Comparison of ENCODE assay signal across 9 cellular contexts in genomic region chr7:125061776-125062397, GRCh38.
DNase-seq lines count a peak whose midpoint lies in the region; ATAC-seq, FAIRE-seq and TF ChIP-seq lines count a peak whose summit lies in the region.
"Had no signal": no experiment of that assay in that cellular context is flagged by ENCODE, and none has a peak within 500 bp of the region (broad histone marks: within the 10 kb centered on the region; RNA-seq: fewer than 3 reads in every experiment).

No MANE protein-coding gene starts in this region.

- no peak overlapping the region for H2AFZ ChIP-seq in IMR-90 (replicated peaks; ENCODE audit: low read length, poor library complexity)

- H2AK5ac ChIP-seq in IMR-90 (ENCODE audit: low read depth, low read length) = no peak overlapping the region

- no peak overlapping the region for H3K27ac ChIP-seq in IMR-90 (ENCODE audit: insufficient read depth, low read length)
- H3K27ac ChIP-seq in caudate nucleus (ENCODE audit: low read depth, low read length) = peak overlapping the region; percentile 31
- H3K27ac ChIP-seq in kidney (ENCODE audit: low read depth in 2 of 2, low read length in 2 of 2) = no peak overlapping the region

- no peak overlapping the region for H2AK9ac ChIP-seq in IMR-90 (replicated peaks; ENCODE audit: low read depth, low read length, poor library complexity)

- POLR2A ChIA-PET in IMR-90 (lab: Charles Lee; ENCODE audit: unreplicated experiment) = no interaction called here

- H3K4me1 ChIP-seq in IMR-90 (ENCODE audit: control insufficient read depth, insufficient read depth, low read length) = peaks cover 5% of the 10 kb centered on the region; the same call in 1 of the 2 replicates
- no peaks in the 10 kb centered on the region for H3K4me1 ChIP-seq in kidney (ENCODE audit: control insufficient read depth in 1 of 2, insufficient read depth in 1 of 2, low read depth in 1 of 2, low read length in 2 of 2)

- no peak overlapping the region for H4K8ac ChIP-seq in IMR-90 (ENCODE audit: low read depth in 2 of 2, low read length in 2 of 2)

- DNase-seq in GM10266 (ENCODE audit: extremely low spot score) (peak; percentile 4), IMR-90 (peak; percentile 41), caudate nucleus (lab: John Stamatoyannopoulos, UW) (peak in 10 of 61 donors; percentile 2 to 73 (median 8)), stromal cell of bone marrow (ENCODE audit: low read depth) (peak; percentile 56), kidney (no peak), posterior cingulate gyrus (no peak)
- no peak for DNase-seq in stimulated activated CD4-positive, alpha-beta T cell treated with anti-CD3 and anti-CD28 coated beads, Interleukin-2, amount 100 ng/mL, for 24 hours

- intact Hi-C loops in IMR-90 (cut with micrococcal nuclease) (loop anchor here (1.0 to 5.0 kb wide), 2 partner anchors 133 to 610 kb away; partner anchors contain the start of gene POT1), kidney (cut with DNase I) (no loop called here), posterior cingulate gyrus (cut with DNase I) (loop anchor here (2.0 to 10.0 kb wide), 2 partner anchors 253 to 609 kb away; no protein-coding TSS in a partner anchor)

- H3K14ac ChIP-seq in IMR-90 (replicated peaks; ENCODE audit: low read depth, low read length) = no peak overlapping the region

- CTCF ChIA-PET in IMR-90 (lab: Yijun Ruan, JAX) = no interaction called here

- no peak overlapping the region for H4K5ac ChIP-seq in IMR-90 (ENCODE audit: low read depth, low read length)

- H3K18ac ChIP-seq in IMR-90 (ENCODE audit: low read depth, low read length) = no peak overlapping the region

- H2BK120ac ChIP-seq in IMR-90 (ENCODE audit: low read depth, low read length) = no peak overlapping the region; the same call in 1 of the 2 replicates

- ATAC-seq in GM21723 (IDR thresholded peaks at IDR 0.05; ENCODE audit: unreplicated experiment) (peak; percentile 84), IMR-90 (ENCODE audit: low read depth) (peak; percentile 29; the same call in 1 of the 2 replicates)

- no peak for TF ChIP-seq RAD21 in IMR-90 (IDR thresholded peaks at IDR 0.05; ENCODE audit: low read length)

- no peak overlapping the region for H3K23ac ChIP-seq in IMR-90 (ENCODE audit: low read depth, low read length)

- H3K27me3 ChIP-seq in IMR-90 (ENCODE audit: control insufficient read depth, insufficient read depth, low read length) = no peaks in the 10 kb centered on the region

- in situ Hi-C loops in IMR-90 (cut with MboI; ENCODE audit: low sequenced_read_pairs) = no loop called here

- H3K4me2 ChIP-seq in IMR-90 (ENCODE audit: low read depth, low read length) = 0 out of 2 replicates have a peak overlapping the region, but pooled peaks have one; percentile 15

- H3K79me1 ChIP-seq in IMR-90 (ENCODE audit: low read depth in 1 of 2, low read length in 2 of 2) = no peaks in the 10 kb centered on the region

- 0 out of 2 replicates have a peak overlapping the region, but pooled peaks have one; percentile 8 for H3K56ac ChIP-seq in IMR-90 (ENCODE audit: extremely low read depth, insufficient read depth, low read length)

- TF ChIP-seq POLR2A in IMR-90 (IDR thresholded peaks at IDR 0.05; ENCODE audit: low read depth, low read length) = no peak

- H3K9me3 ChIP-seq in IMR-90 (ENCODE audit: control insufficient read depth, insufficient read depth, low read length) (no peaks in the 10 kb centered on the region), kidney (ENCODE audit: control insufficient read depth in 1 of 2, low read length in 2 of 2) (no peaks in the 10 kb centered on the region)

- H2BK20ac ChIP-seq in IMR-90 (ENCODE audit: low read depth, low read length) = 0 out of 2 replicates have a peak overlapping the region, but pooled peaks have one; percentile 34

- H3K4me3 ChIP-seq in IMR-90 (ENCODE audit: insufficient read depth, low read depth, low read length) = no peak overlapping the region
- H3K4me3 ChIP-seq in kidney (ENCODE audit: low read length in 2 of 2) = no peak overlapping the region

- dilution Hi-C loops in IMR-90 (cut with HindIII; ENCODE audit: low sequenced_read_pairs, unreplicated experiment) = no loop called here

- no peak overlapping the region for H2BK15ac ChIP-seq in IMR-90 (ENCODE audit: low read depth, low read length)

- TF ChIP-seq CTCF in GM10266 (IDR thresholded peaks at IDR 0.05; ENCODE audit: control insufficient read depth, insufficient read depth, low read depth, missing control alignments) = no peak
- TF ChIP-seq CTCF in IMR-90 (conservative IDR thresholded peaks at IDR 0.05; ENCODE audit: low read depth, low read length) = no peak
- no peak for TF ChIP-seq CTCF in kidney (IDR thresholded peaks at IDR 0.05; ENCODE audit: borderline replicate concordance, extremely low read depth, insufficient read depth)

- H4K20me1 ChIP-seq in IMR-90 (ENCODE audit: insufficient read depth, low read length) = no peaks in the 10 kb centered on the region

- H4K91ac ChIP-seq in IMR-90 (ENCODE audit: insufficient read depth, low read depth, low read length) = no peak overlapping the region

- H3K4ac ChIP-seq in IMR-90 (ENCODE audit: low read depth, low read length) = 0 out of 2 replicates have a peak overlapping the region, but pooled peaks have one; percentile 8

- no peak overlapping the region for H2BK5ac ChIP-seq in IMR-90 (ENCODE audit: low read depth, low read length, poor library complexity, severe bottlenecking)

- 0% methylated on average over 1 of the region's 2 CpGs; no CpG with 5 or more reads in 1 of the 2 experiments for WGBS in IMR-90 (ENCODE audit: extremely low coverage in 2 of 2, insufficient read length in 1 of 2), 2 experiments

- no peaks in the 10 kb centered on the region for H3K9me1 ChIP-seq in IMR-90 (ENCODE audit: insufficient read depth, low read length)

- H3K36me3 ChIP-seq in IMR-90 (ENCODE audit: control insufficient read depth, insufficient read depth, low read length) (no peaks in the 10 kb centered on the region), kidney (ENCODE audit: control insufficient read depth in 1 of 2, insufficient read depth in 2 of 2, low read length in 2 of 2) (no peaks in the 10 kb centered on the region)

- H3K9ac ChIP-seq in IMR-90 (ENCODE audit: low read depth, low read length) (no peak overlapping the region), kidney (ENCODE audit: low read length in 2 of 2) (no peak overlapping the region)

- BruUV-seq in IMR-90 (replicated peaks; lab: Mats Ljungman, UMichigan) = no TSS peak

- no peak for FAIRE-seq in kidney (lab: Jason Lieb, UNC)
- FAIRE-seq: H1 had no signal

TF ChIP-seq in IMR-90, 13 proteins besides CTCF, POLR2A, EP300 and RAD21:
- TF ChIP-seq SMC3 (IDR thresholded peaks at IDR 0.05; ENCODE audit: low read depth, low read length) = no peak
- TF ChIP-seq RCOR1 (IDR thresholded peaks at IDR 0.05; ENCODE audit: insufficient replicate concordance, low read length) = no peak
- no peak for TF ChIP-seq USF2 (IDR thresholded peaks at IDR 0.05; ENCODE audit: low read depth, low read length)
- TF ChIP-seq CEBPB (IDR thresholded peaks at IDR 0.05; ENCODE audit: low read depth, low read length) = no peak
- peak; percentile 67 for TF ChIP-seq BHLHE40 (IDR thresholded peaks at IDR 0.05; ENCODE audit: low read depth, low read length)
- TF ChIP-seq CHD1 (IDR thresholded peaks at IDR 0.05; ENCODE audit: low read depth, low read length) = no peak
- no peak for TF ChIP-seq MAZ (IDR thresholded peaks at IDR 0.05; ENCODE audit: borderline replicate concordance, low read depth, low read length)
- TF ChIP-seq RFX5 (IDR thresholded peaks at IDR 0.05; ENCODE audit: low read depth, low read length) = no peak
- no peak for TF ChIP-seq MXI1 (IDR thresholded peaks at IDR 0.05; ENCODE audit: borderline replicate concordance, low read depth, low read length)
- no peak for TF ChIP-seq MAFK (IDR thresholded peaks at IDR 0.05; ENCODE audit: low read depth, low read length)
- TF ChIP-seq NFE2L2 (IDR thresholded peaks at IDR 0.05; ENCODE audit: low read depth, low read length) = 0 out of 2 replicates have a peak, but pooled peaks have one; percentile 25
- TF ChIP-seq FOS (IDR thresholded peaks at IDR 0.05; ENCODE audit: low read depth, low read length) = 0 out of 2 replicates have a peak, but pooled peaks have one; percentile 24
- TF ChIP-seq ELK1 (IDR thresholded peaks at IDR 0.05; ENCODE audit: borderline replicate concordance, low read depth, low read length) = no peak

Comparison
In these comparisons a context has a peak if more than half of its experiments do, and no peak if none do; other contexts are left out.
1. DNase-seq: peak in GM10266 (single experiment), IMR-90 (single experiment) and stromal cell of bone marrow (single experiment); none in stimulated activated CD4-positive, alpha-beta T cell treated with anti-CD3 and anti-CD28 coated beads, Interleukin-2, amount 100 ng/mL, for 24 hours (0 of 2), kidney (single experiment) and posterior cingulate gyrus (0 of 10).